12 cellular contexts compared by ENCODE assay signal in genomic region chr16:718922-719321, GRCh38. TPM values are rescaled to one million over a fixed set of nuclear protein-coding genes. Genes with fewer than 3 reads are reported as not detected.
DNase-seq lines count a peak whose midpoint lies in the region; ATAC-seq and TF ChIP-seq lines count a peak whose summit lies in the region.
"Had no signal": no experiment of that assay in that cellular context is flagged by ENCODE, and none has a peak within 500 bp of the region (broad histone marks: within the 10 kb centered on the region; RNA-seq: fewer than 3 reads in every experiment).

No MANE protein-coding gene starts in this region.

- H3K27me3 Mint-ChIP-seq in Caco-2 (ENCODE audit: insufficient read depth, unreplicated experiment) (no peaks in the 10 kb centered on the region), brain (no peaks in the 10 kb centered on the region)

- H3F3A ChIP-seq in Loucy (ENCODE audit: low read depth) (no peaks in the 10 kb centered on the region), neural cell (ENCODE audit: insufficient read depth, low read length, poor library complexity, severe bottlenecking) (no peaks in the 10 kb centered on the region)

- POLR2A ChIA-PET in Caco-2 (lab: Charles Lee): no interaction called here

- H4K20me1 ChIP-seq in Loucy (ENCODE audit: insufficient read depth, low read length, poor library complexity, severe bottlenecking) (no peaks in the 10 kb centered on the region), neural cell (ENCODE audit: insufficient read depth) (no peaks in the 10 kb centered on the region)

- TF ChIP-seq EP300 in neural cell (conservative IDR thresholded peaks at IDR 0.05; ENCODE audit: poor library complexity, severe bottlenecking): no peak

- H2AFZ ChIP-seq in Loucy (ENCODE audit: low read length): no peak overlapping the region
- H2AFZ ChIP-seq in neural cell (ENCODE audit: low read depth, low read length): no peak overlapping the region

- intact Hi-C loops in Caco-2 (cut with micrococcal nuclease; ENCODE audit: unreplicated experiment): loop anchor here (10.0 kb wide), 1 partner anchor 66 kb away; the partner anchor contains the start of genes CHTF18 and RPUSD1

- H3K9me2 ChIP-seq in Loucy (replicated peaks; ENCODE audit: low read depth, low read length): no peaks in the 10 kb centered on the region
- H3K9me2 ChIP-seq in neural cell (ENCODE audit: insufficient read depth, low read length): no peaks in the 10 kb centered on the region

- H3K36me3 ChIP-seq in Caco-2 (ENCODE audit: control insufficient read depth, insufficient read depth, low read length) (no peaks in the 10 kb centered on the region), Loucy (ENCODE audit: insufficient read depth, low read length) (no peaks in the 10 kb centered on the region), neural cell (ENCODE audit: insufficient read depth, low read length) (no peaks in the 10 kb centered on the region)

- TF ChIP-seq CTCF in Caco-2 (IDR thresholded peaks at IDR 0.05; ENCODE audit: insufficient read depth in 1 of 2, low read depth in 1 of 2, low read length in 1 of 2, severe bottlenecking in 1 of 2, unreplicated experiment in 1 of 2) (no peak), Loucy (conservative IDR thresholded peaks at IDR 0.05; ENCODE audit: low read length) (no peak), brain (conservative IDR thresholded peaks at IDR 0.05) (no peak), neural cell (IDR thresholded peaks at IDR 0.05; ENCODE audit: poor library complexity, severe bottlenecking) (no peak)

- H3K27me3 ChIP-seq in Caco-2 (replicated peaks; ENCODE audit: control insufficient read depth, insufficient read depth, low read length): no peaks in the 10 kb centered on the region
- H3K27me3 ChIP-seq in Loucy (ENCODE audit: insufficient read depth, low read length, poor library complexity, severe bottlenecking): no peaks in the 10 kb centered on the region
- no peaks in the 10 kb centered on the region for H3K27me3 ChIP-seq in neural cell (ENCODE audit: insufficient read depth, low read depth, low read length)
- H3K27me3 ChIP-seq: body of pancreas had no signal

- no TSS peak for BruUV-seq in Caco-2 (replicated peaks; lab: Mats Ljungman, UMichigan)

- CTCF ChIA-PET in Caco-2 (lab: Charles Lee): no interaction called here

- no peaks in the 10 kb centered on the region for H3K79me2 ChIP-seq in Loucy (ENCODE audit: insufficient read depth, low read length)
- peaks cover 10% of the 10 kb centered on the region for H3K79me2 ChIP-seq in neural cell (replicated peaks; ENCODE audit: insufficient read depth, low read length)

- H3K27ac ChIP-seq in neural cell (ENCODE audit: low read length): peak overlapping the region; percentile 89
- H3K27ac ChIP-seq: body of pancreas had no signal

- H3K4me3 ChIP-seq in Caco-2 (ENCODE audit: low read depth, low read length): no peak overlapping the region
- H3K4me3 ChIP-seq in Loucy (ENCODE audit: low read length, poor library complexity, severe bottlenecking): peak overlapping the region; percentile 83
- H3K4me3 ChIP-seq in neural cell (ENCODE audit: low read length): peak overlapping the region; percentile 95
- H3K4me3 ChIP-seq: body of pancreas, HAP-1 had no signal

- H3K4me1 Mint-ChIP-seq in Caco-2 (ENCODE audit: low read depth, unreplicated experiment) (no peaks in the 10 kb centered on the region), brain (peaks cover 35% of the 10 kb centered on the region)

- ATAC-seq in HG03565 (IDR thresholded peaks at IDR 0.05; ENCODE audit: unreplicated experiment) (no peak), GM21515 (IDR thresholded peaks at IDR 0.05; ENCODE audit: unreplicated experiment) (no peak), GM21825 (IDR thresholded peaks at IDR 0.05; ENCODE audit: unreplicated experiment) (no peak)
- ATAC-seq: body of pancreas had no signal

- H3K9me3 ChIP-seq in Caco-2: no peaks in the 10 kb centered on the region
- no peaks in the 10 kb centered on the region for H3K9me3 ChIP-seq in Loucy (ENCODE audit: insufficient read depth, low read depth, low read length)
- H3K9me3 ChIP-seq in neural cell (ENCODE audit: low read length): no peaks in the 10 kb centered on the region
- H3K9me3 ChIP-seq: body of pancreas, HAP-1 had no signal

- DNase-seq in Caco-2: no peak
- no peak for DNase-seq in SW 1271 (lab: John Stamatoyannopoulos, UW)
- DNase-seq: body of pancreas, NCI-H2029 treated with DMSO at 0.1 percent for 48 hours had no signal

- no peak for TF ChIP-seq RAD21 in neural cell (conservative IDR thresholded peaks at IDR 0.05)

- H3K4me2 ChIP-seq in Loucy (ENCODE audit: low read depth, low read length, poor library complexity, severe bottlenecking) (peak overlapping the region; percentile 85), neural cell (ENCODE audit: low read length) (no peak overlapping the region)

- H3K9ac ChIP-seq in Loucy (ENCODE audit: low read depth, low read length, poor library complexity, severe bottlenecking) (peak overlapping the region; percentile 91), neural cell (ENCODE audit: low read length) (peak overlapping the region; percentile 90)

- H3K27ac Mint-ChIP-seq in Caco-2 (ENCODE audit: unreplicated experiment) (peak overlapping the region; percentile 22), brain (peak overlapping the region; percentile 81 to 99 (median 97))

- peaks cover 10% of the 10 kb centered on the region for H3K36me3 Mint-ChIP-seq in Caco-2 (ENCODE audit: insufficient read depth, unreplicated experiment)
- no peaks in the 10 kb centered on the region for H3K36me3 Mint-ChIP-seq in brain

- H3K9me3 Mint-ChIP-seq in Caco-2 (ENCODE audit: unreplicated experiment) (no peaks in the 10 kb centered on the region), brain (no peaks in the 10 kb centered on the region)
- H3K9me3 Mint-ChIP-seq: T-helper 1 cell treated with Interleukin-12 subunit alpha and Interleukin-12 subunit beta and Interleukin-4 antibody, amounts not matched to agents 30 μg/mL and 1 μg/mL, for 36 hours had no signal

- H3K4me1 ChIP-seq in Caco-2: peaks cover 37% of the 10 kb centered on the region
- peaks cover 7% of the 10 kb centered on the region for H3K4me1 ChIP-seq in Loucy (ENCODE audit: insufficient read depth, low read length, poor library complexity, severe bottlenecking)

- peak overlapping the region; percentile 73 for H3K4me3 Mint-ChIP-seq in Caco-2 (ENCODE audit: unreplicated experiment)
- peak overlapping the region; percentile 70 to 92 (median 90) for H3K4me3 Mint-ChIP-seq in brain
- H3K4me3 Mint-ChIP-seq: T-helper 1 cell treated with Interleukin-12 subunit alpha and Interleukin-12 subunit beta and Interleukin-4 antibody, amounts not matched to agents 30 μg/mL and 1 μg/mL, for 36 hours had no signal

TF ChIP-seq in neural cell, 6 proteins besides CTCF, POLR2A, EP300 and RAD21:
- TF ChIP-seq, protein P1, sequence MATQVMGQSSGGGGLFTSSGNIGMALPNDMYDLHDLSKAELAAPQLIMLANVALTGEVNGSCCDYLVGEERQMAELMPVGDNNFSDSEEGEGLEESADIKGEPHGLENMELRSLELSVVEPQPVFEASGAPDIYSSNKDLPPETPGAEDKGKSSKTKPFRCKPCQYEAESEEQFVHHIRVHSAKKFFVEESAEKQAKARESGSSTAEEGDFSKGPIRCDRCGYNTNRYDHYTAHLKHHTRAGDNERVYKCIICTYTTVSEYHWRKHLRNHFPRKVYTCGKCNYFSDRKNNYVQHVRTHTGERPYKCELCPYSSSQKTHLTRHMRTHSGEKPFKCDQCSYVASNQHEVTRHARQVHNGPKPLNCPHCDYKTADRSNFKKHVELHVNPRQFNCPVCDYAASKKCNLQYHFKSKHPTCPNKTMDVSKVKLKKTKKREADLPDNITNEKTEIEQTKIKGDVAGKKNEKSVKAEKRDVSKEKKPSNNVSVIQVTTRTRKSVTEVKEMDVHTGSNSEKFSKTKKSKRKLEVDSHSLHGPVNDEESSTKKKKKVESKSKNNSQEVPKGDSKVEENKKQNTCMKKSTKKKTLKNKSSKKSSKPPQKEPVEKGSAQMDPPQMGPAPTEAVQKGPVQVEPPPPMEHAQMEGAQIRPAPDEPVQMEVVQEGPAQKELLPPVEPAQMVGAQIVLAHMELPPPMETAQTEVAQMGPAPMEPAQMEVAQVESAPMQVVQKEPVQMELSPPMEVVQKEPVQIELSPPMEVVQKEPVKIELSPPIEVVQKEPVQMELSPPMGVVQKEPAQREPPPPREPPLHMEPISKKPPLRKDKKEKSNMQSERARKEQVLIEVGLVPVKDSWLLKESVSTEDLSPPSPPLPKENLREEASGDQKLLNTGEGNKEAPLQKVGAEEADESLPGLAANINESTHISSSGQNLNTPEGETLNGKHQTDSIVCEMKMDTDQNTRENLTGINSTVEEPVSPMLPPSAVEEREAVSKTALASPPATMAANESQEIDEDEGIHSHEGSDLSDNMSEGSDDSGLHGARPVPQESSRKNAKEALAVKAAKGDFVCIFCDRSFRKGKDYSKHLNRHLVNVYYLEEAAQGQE (IDR thresholded peaks at IDR 0.05; ENCODE audit: borderline replicate concordance): no peak
- TF ChIP-seq TAF1 (IDR thresholded peaks at IDR 0.05; ENCODE audit: low read depth) (no peak), EZH2 (IDR thresholded peaks at IDR 0.05; ENCODE audit: borderline replicate concordance, insufficient read depth, low read length, poor library complexity, severe bottlenecking) (no peak), MXI1 (conservative IDR thresholded peaks at IDR 0.05; ENCODE audit: poor library complexity, severe bottlenecking) (no peak), POLR2AphosphoS5 (IDR thresholded peaks at IDR 0.05) (no peak), SMC3 (conservative IDR thresholded peaks at IDR 0.05; ENCODE audit: poor library complexity) (no peak)

RNA-seq across cellular contexts. Expression of gene ANTKMT, which starts 2.0 kb away (rescaled TPM):
- 39.7 and 42.6 TPM in 2 replicates for total RNA-seq in Caco-2 (2022)
- polyA plus RNA-seq in brain (ENCODE audit: insufficient read depth, low read depth, low replicate concordance): 37.7 TPM
- polyA plus RNA-seq in neural cell: 73.4 and 98.7 TPM in 2 replicates
- 10.5 and 18.7 TPM in 2 replicates for polyA minus RNA-seq in neural cell

RNA-seq across cellular contexts. Expression of gene METRN, which starts 4.0 kb away (rescaled TPM):
- total RNA-seq in Caco-2 (2022): 20.0 and 23.4 TPM in 2 replicates
- polyA plus RNA-seq in brain (ENCODE audit: insufficient read depth, low read depth, low replicate concordance) (125 TPM), neural cell (37.6 and 56.1 TPM in 2 replicates)
- polyA minus RNA-seq in neural cell: 16.4 and 20.0 TPM in 2 replicates

RNA-seq across cellular contexts. Expression of gene CCDC78, which starts 7.3 kb away (rescaled TPM):
- 3.5 and 4.6 TPM in 2 replicates for total RNA-seq in Caco-2 (2022)
- polyA plus RNA-seq in brain (ENCODE audit: insufficient read depth, low read depth, low replicate concordance): 0.39 TPM
- polyA plus RNA-seq in neural cell: 8.8 and 10.7 TPM in 2 replicates
- polyA minus RNA-seq in neural cell: 3.6 and 5.8 TPM in 2 replicates
- total RNA-seq: body of pancreas had no signal

RNA-seq across cellular contexts. Expression of gene HAGHL, which starts 8.0 kb away (rescaled TPM):
- 6.8 and 9.7 TPM in 2 replicates for total RNA-seq in Caco-2 (2022)
- 8.7 TPM for polyA plus RNA-seq in brain (ENCODE audit: insufficient read depth, low read depth, low replicate concordance)
- polyA plus RNA-seq in neural cell: 28.3 and 37.6 TPM in 2 replicates
- polyA minus RNA-seq in neural cell: 5.4 and 8.0 TPM in 2 replicates

RNA-seq across cellular contexts. Expression of gene FBXL16, which starts 13.3 kb away (rescaled TPM):
- total RNA-seq in Caco-2 (2022): 5.9 and 10.5 TPM in 2 replicates
- polyA plus RNA-seq in brain (ENCODE audit: insufficient read depth, low read depth, low replicate concordance) (188 TPM), neural cell (3.4 and 6.1 TPM in 2 replicates)
- polyA minus RNA-seq in neural cell: 8.0 and 10.8 TPM in 2 replicates
